In genomic region chr4:75457365-75457764, GRCh38 we compare ENCODE assay signal across 34 cellular contexts.
"Had no signal": no experiment of that assay in that cellular context is flagged by ENCODE, and none has a peak within 500 bp of the region (broad histone marks: within the 10 kb centered on the region; RNA-seq: fewer than 3 reads in every experiment).

No MANE protein-coding gene starts in this region.

- H3K36me3 ChIP-seq: adrenal gland, ascending aorta, brain microvascular endothelial cell, breast epithelium, cardiac muscle cell had no signal

- DNase-seq: activated effector memory CD4-positive, alpha-beta T cell treated with anti-CD3 and anti-CD28 coated beads, Interleukin-2, amount 50 U/mL, for 16 hours; activated effector memory CD4-positive, alpha-beta T cell treated with Interleukin-2 at 50 U/mL for 16 hours; activated gamma-delta T cell; activated gamma-delta T cell treated with Interleukin-2 at 50 U/mL for 16 hours; activated naive CD4-positive, alpha-beta T cell; activated naive CD4-positive, alpha-beta T cell treated with anti-CD3 and anti-CD28 coated beads for 36 hours; activated naive CD4-positive, alpha-beta T cell treated with anti-CD3 and anti-CD28 coated beads, Interleukin-2, amount 10 ng/mL, durations not matched to agents 7 days and 5 days; activated naive CD4-positive, alpha-beta T cell treated with anti-CD3 and anti-CD28 coated beads, Interleukin-2, amount 50 U/mL, for 16 hours; activated naive CD4-positive, alpha-beta T cell treated with Interleukin-2 at 50 U/mL for 16 hours; activated naive CD8-positive, alpha-beta T cell treated with anti-CD3 and anti-CD28 coated beads for 36 hours; activated naive CD8-positive, alpha-beta T cell treated with anti-CD3 and anti-CD28 coated beads, Interleukin-2, amount 10 ng/mL, durations not matched to agents 7 days and 5 days; activated naive CD8-positive, alpha-beta T cell treated with anti-CD3 and anti-CD28 coated beads, Interleukin-2, amount 50 U/mL, for 24 hours; activated T-cell treated with anti-CD3 and anti-CD28 coated beads, Interleukin-2, amount 50 U/mL, for 1 hour; activated T-cell treated with anti-CD3 and anti-CD28 coated beads, Interleukin-2, amount 50 U/mL, for 24 hours; activated T-cell treated with anti-CD3 and anti-CD28 coated beads, Interleukin-2, amount 50 U/mL, for 4 hours; activated T-cell treated with anti-CD3 and anti-CD28 coated beads, Interleukin-2, amount 50 U/mL, for 48 hours; activated T-cell treated with anti-CD3 and anti-CD28 coated beads, Interleukin-2, amount 50 U/mL, for 72 hours; adrenal gland; amniotic stem cell; amygdala; anterior cingulate cortex; aorta; body of pancreas; brain microvascular endothelial cell; caudate nucleus; central memory CD4-positive, alpha-beta T cell; cerebellar nuclear complex had no signal

- H3K27ac ChIP-seq: adrenal gland, ascending aorta, body of pancreas, brain microvascular endothelial cell, breast epithelium, cardiac muscle cell had no signal

- H3K27me3 ChIP-seq: adrenal gland, ascending aorta, body of pancreas, brain microvascular endothelial cell, cardiac muscle cell had no signal

- H3K9me3 ChIP-seq: adrenal gland, body of pancreas, breast epithelium had no signal

- ATAC-seq: activated naive CD4-positive, alpha-beta T cell treated with anti-CD3 and anti-CD28 coated beads, Interleukin-2, amount 50 U/mL, for 72 hours; activated naive CD8-positive, alpha-beta T cell treated with anti-CD3 and anti-CD28 coated beads, Interleukin-2, amount 50 U/mL, for 24 hours; activated T-cell treated with anti-CD3 and anti-CD28 coated beads, Interleukin-2, amount 50 U/mL, for 4 hours; activated T-cell treated with anti-CD3 and anti-CD28 coated beads, Interleukin-2, amount 50 U/mL, for 72 hours; activated T-helper 17 cell treated with anti-CD3 and anti-CD28 coated beads, Interleukin-2, amount 50 U/mL, for 72 hours; body of pancreas had no signal

- H3K4me3 ChIP-seq: adrenal gland, ascending aorta, body of pancreas, breast epithelium, cardiac muscle cell had no signal

- H3K4me1 ChIP-seq: adrenal gland, ascending aorta, body of pancreas, breast epithelium had no signal

- FAIRE-seq: astrocyte, bronchial epithelial cell had no signal
